ENCODE assay signal across 29 cellular contexts in the genomic region with DNA sequence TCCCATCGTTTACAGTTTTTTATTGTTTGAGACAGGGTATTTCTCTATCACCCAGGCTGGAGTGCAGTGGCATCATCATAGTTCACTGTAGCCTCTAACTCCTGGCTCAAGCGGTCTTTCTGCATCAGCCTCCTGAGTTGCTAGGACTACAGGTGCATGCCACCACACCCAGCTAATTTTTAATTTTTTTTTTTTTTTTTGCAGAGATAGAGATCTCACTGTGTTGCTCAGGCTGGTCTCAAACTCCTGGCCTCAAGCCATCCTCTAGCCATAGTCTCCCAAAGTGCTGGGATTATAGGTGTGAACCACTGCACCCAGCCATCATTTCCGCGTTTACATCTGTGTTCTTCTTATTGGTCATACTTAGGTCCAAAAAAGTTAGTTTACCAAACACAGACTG.
"Had no signal": no experiment of that assay in that cellular context is flagged by ENCODE, and none has a peak within 500 bp of the region (broad histone marks: within the 10 kb centered on the region; RNA-seq: fewer than 3 reads in every experiment).

No MANE protein-coding gene starts in this region.

- H3K4me3 ChIP-seq: adrenal gland, body of pancreas, esophagus muscularis mucosa, gastrocnemius medialis, heart left ventricle had no signal

- H3K4me1 ChIP-seq: adrenal gland, gastrocnemius medialis had no signal

- ATAC-seq: activated CD8-positive, alpha-beta T cell treated with anti-CD3 and anti-CD28 coated beads for 36 hours; activated T-cell treated with anti-CD3 and anti-CD28 coated beads, Interleukin-2, amount 50 U/mL, for 4 hours; activated T-helper 17 cell treated with anti-CD3 and anti-CD28 coated beads, Interleukin-2, amount 50 U/mL, for 72 hours; body of pancreas; effector memory CD8-positive, alpha-beta T cell; foreskin keratinocyte; gastrocnemius medialis; heart left ventricle had no signal

- H3K4me1 Mint-ChIP-seq: activated T-helper 17 cell treated with anti-CD3 and anti-CD28 coated beads, Interleukin-2, amount 50 U/mL, for 72 hours had no signal

- H3K4me3 Mint-ChIP-seq: activated CD4-positive, alpha-beta T cell treated with anti-CD3 and anti-CD28 coated beads, Interleukin-2, amount 10 ng/mL, durations not matched to agents 7 days and 5 days; activated CD8-positive, alpha-beta T cell treated with anti-CD3 and anti-CD28 coated beads for 36 hours; activated naive CD8-positive, alpha-beta T cell; activated T-cell treated with anti-CD3 and anti-CD28 coated beads, Interleukin-2, amount 50 U/mL, for 4 hours; activated T-helper 17 cell treated with anti-CD3 and anti-CD28 coated beads, Interleukin-2, amount 50 U/mL, for 72 hours; effector memory CD8-positive, alpha-beta T cell had no signal

- H3K36me3 Mint-ChIP-seq: activated naive CD8-positive, alpha-beta T cell had no signal

- H3K27me3 ChIP-seq: adrenal gland, body of pancreas, esophagus muscularis mucosa, foreskin keratinocyte, gastrocnemius medialis, heart left ventricle had no signal

- H3K9me3 ChIP-seq: adrenal gland, body of pancreas, esophagus muscularis mucosa, gastrocnemius medialis, heart left ventricle had no signal

- H3K27me3 Mint-ChIP-seq: activated CD4-positive, alpha-beta T cell treated with anti-CD3 and anti-CD28 coated beads, Interleukin-2, amount 10 ng/mL, durations not matched to agents 7 days and 5 days; activated CD8-positive, alpha-beta T cell treated with anti-CD3 and anti-CD28 coated beads for 36 hours; activated naive CD8-positive, alpha-beta T cell; activated T-helper 17 cell treated with anti-CD3 and anti-CD28 coated beads, Interleukin-2, amount 50 U/mL, for 72 hours; effector memory CD8-positive, alpha-beta T cell had no signal

- H3K9me3 Mint-ChIP-seq: activated CD4-positive, alpha-beta T cell treated with anti-CD3 and anti-CD28 coated beads, Interleukin-2, amount 10 ng/mL, durations not matched to agents 7 days and 5 days; activated CD8-positive, alpha-beta T cell treated with anti-CD3 and anti-CD28 coated beads for 36 hours; activated T-cell treated with anti-CD3 and anti-CD28 coated beads, Interleukin-2, amount 50 U/mL, for 4 hours; activated T-helper 17 cell treated with anti-CD3 and anti-CD28 coated beads, Interleukin-2, amount 50 U/mL, for 72 hours; effector memory CD8-positive, alpha-beta T cell had no signal

- H3K27ac Mint-ChIP-seq: activated CD4-positive, alpha-beta T cell treated with anti-CD3 and anti-CD28 coated beads, Interleukin-2, amount 10 ng/mL, durations not matched to agents 7 days and 5 days; activated CD8-positive, alpha-beta T cell treated with anti-CD3 and anti-CD28 coated beads for 36 hours; activated naive CD8-positive, alpha-beta T cell; activated T-helper 17 cell treated with anti-CD3 and anti-CD28 coated beads, Interleukin-2, amount 50 U/mL, for 72 hours; effector memory CD8-positive, alpha-beta T cell had no signal

- H3K27ac ChIP-seq: adrenal gland, esophagus muscularis mucosa, foreskin keratinocyte, gastrocnemius medialis, heart left ventricle had no signal

- DNase-seq: activated CD4-positive, alpha-beta T cell treated with anti-CD3 and anti-CD28 coated beads for 1 hour; activated CD4-positive, alpha-beta T cell treated with anti-CD3 and anti-CD28 coated beads for 4 hours; activated CD4-positive, alpha-beta T cell treated with anti-CD3 and anti-CD28 coated beads, Interleukin-2, amount 10 ng/mL, durations not matched to agents 7 days and 5 days; activated CD4-positive, alpha-beta T cell treated with anti-CD3 and anti-CD28 coated beads, Interleukin-2, amount 50 U/mL, for 4 hours; activated CD8-positive, alpha-beta memory T cell treated with anti-CD3 and anti-CD28 coated beads for 24 hours; activated CD8-positive, alpha-beta T cell treated with anti-CD3 and anti-CD28 coated beads for 36 hours; activated effector memory CD4-positive, alpha-beta T cell treated with Interleukin-2 at 50 U/mL for 16 hours; activated gamma-delta T cell treated with Interleukin-2 at 50 U/mL for 16 hours; activated naive CD4-positive, alpha-beta T cell treated with anti-CD3 and anti-CD28 coated beads, Interleukin-2, amount 50 U/mL, for 16 hours; activated naive CD4-positive, alpha-beta T cell treated with Interleukin-2 at 50 U/mL for 16 hours; activated T-cell treated with anti-CD3 and anti-CD28 coated beads, Interleukin-2, amount 50 U/mL, for 4 hours; adrenal gland; amygdala; aorta; body of pancreas; caudate nucleus; cortex of kidney; dermis blood vessel endothelial cell; effector CD4-positive, alpha-beta T cell; effector memory CD8-positive, alpha-beta T cell; erythroblast; foreskin keratinocyte; gastrocnemius medialis; glutamatergic neuron; heart left ventricle; T-helper 2 cell had no signal

- H3K36me3 ChIP-seq: adrenal gland, gastrocnemius medialis had no signal
